ENCODE assay signal across 18 cellular contexts in the genomic region with DNA sequence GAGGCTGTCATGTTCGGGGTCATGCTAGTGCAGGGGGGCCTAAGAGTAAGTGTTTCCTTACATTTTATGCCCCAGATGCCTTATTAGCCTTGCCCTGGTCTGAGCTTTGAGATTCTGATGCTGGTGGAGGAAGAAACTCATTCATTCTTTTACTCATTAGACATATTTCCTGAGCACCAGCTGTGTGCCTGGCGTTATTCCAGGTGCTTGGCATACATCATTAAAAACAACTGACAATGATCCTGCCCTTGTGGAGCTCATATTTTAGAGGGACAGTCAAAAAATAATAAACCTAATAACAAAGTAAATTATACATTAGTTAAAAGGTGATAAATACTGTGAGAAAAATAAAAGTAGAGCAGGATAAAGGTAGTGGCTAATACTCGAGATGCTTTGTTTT.
A peak's percentile ranks its signal among the peaks of the same experiment; 100 is the strongest.
DNase-seq lines count a peak whose midpoint lies in the region; ATAC-seq, FAIRE-seq and TF ChIP-seq lines count a peak whose summit lies in the region.
"Had no signal": no experiment of that assay in that cellular context is flagged by ENCODE, and none has a peak within 500 bp of the region (broad histone marks: within the 10 kb centered on the region; RNA-seq: fewer than 3 reads in every experiment).

No MANE protein-coding gene starts in this region.

- H3K4me3 ChIP-seq in A549 = no peak overlapping the region
- H3K4me3 ChIP-seq: Peyer's patch had no signal

- TF ChIP-seq CTCF in A549 (IDR thresholded peaks at IDR 0.05) = no peak

- POLR2A ChIA-PET in A549 (lab: Yijun Ruan, JAX) = no interaction called here

- peak overlapping the region; percentile 86 to 91 for H3K27ac ChIP-seq in A549
- H3K27ac ChIP-seq: Peyer's patch had no signal

- ATAC-seq in A549 (no peak), HG02852 (IDR thresholded peaks at IDR 0.05; ENCODE audit: unreplicated experiment) (no peak)

- in situ Hi-C loops in KBM-7 (cut with MboI; ENCODE audit: low pct_unique_long_range_greater_than_20kb, low sequenced_read_pairs) = no loop called here

- peak; percentile 68 for FAIRE-seq in A549 (lab: Jason Lieb, UNC)
- FAIRE-seq: GM19239, HTR-8/SVneo had no signal

- peak overlapping the region; percentile 63 for H3K4me2 ChIP-seq in A549

- CTCF ChIA-PET in A549 (lab: Yijun Ruan, JAX) = interaction anchor here (1.0 kb wide), 1 partner anchor 175 kb away, joined by 3 read pairs; no protein-coding TSS in a partner anchor

- no peak for TF ChIP-seq POLR2A in A549 (IDR thresholded peaks at IDR 0.05; ENCODE audit: low read length)

- no peak for TF ChIP-seq RAD21 in A549 (conservative IDR thresholded peaks at IDR 0.05 in 1 of 2, IDR thresholded peaks at IDR 0.05 in 1 of 2)

- WGBS in A549 (ENCODE audit: missing lambda C conversion rate) = 46% methylated on average over 3 of the region's 3 CpGs

- peaks cover 4% of the 10 kb centered on the region; the same call in 1 of the 3 replicates for H3K9me3 ChIP-seq in A549
- H3K9me3 ChIP-seq: Caco-2, Peyer's patch had no signal

- H3K4me1 ChIP-seq in A549 = peaks cover 43% of the 10 kb centered on the region
- H3K4me1 ChIP-seq: Caco-2, Peyer's patch had no signal

- TF ChIP-seq EP300 in A549 (IDR thresholded peaks at IDR 0.05) = no peak

- DNase-seq in A549 (ENCODE audit: low read depth in 1 of 2, low spot score in 1 of 2) (no peak), COLO668 (lab: John Stamatoyannopoulos, UW; ENCODE audit: unreplicated experiment) (peak; percentile 0), NCI-H1694 (lab: John Stamatoyannopoulos, UW) (peak; percentile 47), kidney tubule cell (ENCODE audit: low spot score) (peak; percentile 13), NCI-H2029 treated with DMSO at 0.1 percent for 48 hours (lab: John Stamatoyannopoulos, UW) (no peak), KBM-7 (no peak)
- DNase-seq: C1 segment of cervical spinal cord, Caco-2, DMS79, GDM1, NCI-H1092, NCI-H2227 treated with DMSO at 0.1 percent for 48 hours, NCI-H774, Peyer's patch, SHP77 treated with DMSO at 0.1 percent for 48 hours had no signal

TF ChIP-seq in A549, 52 proteins besides CTCF, POLR2A, EP300 and RAD21:
- TF ChIP-seq CEBPB (IDR thresholded peaks at IDR 0.05) = no peak
- TF ChIP-seq POLR2AphosphoS2 (conservative IDR thresholded peaks at IDR 0.05; ENCODE audit: low read length) = no peak
- TF ChIP-seq ZSCAN20 (CRISPR knock-in tag; IDR thresholded peaks at IDR 0.05) = no peak
- no peak for TF ChIP-seq MYC (IDR thresholded peaks at IDR 0.05; ENCODE audit: borderline replicate concordance, low read length)
- no peak for TF ChIP-seq KDM5A (IDR thresholded peaks at IDR 0.05)
- no peak for TF ChIP-seq RFX5 (IDR thresholded peaks at IDR 0.05)
- TF ChIP-seq HEYL (CRISPR knock-in tag; IDR thresholded peaks at IDR 0.05) = no peak
- no peak for TF ChIP-seq BHLHE40 (IDR thresholded peaks at IDR 0.05; ENCODE audit: low read depth, low read length)
- TF ChIP-seq, protein P1, sequence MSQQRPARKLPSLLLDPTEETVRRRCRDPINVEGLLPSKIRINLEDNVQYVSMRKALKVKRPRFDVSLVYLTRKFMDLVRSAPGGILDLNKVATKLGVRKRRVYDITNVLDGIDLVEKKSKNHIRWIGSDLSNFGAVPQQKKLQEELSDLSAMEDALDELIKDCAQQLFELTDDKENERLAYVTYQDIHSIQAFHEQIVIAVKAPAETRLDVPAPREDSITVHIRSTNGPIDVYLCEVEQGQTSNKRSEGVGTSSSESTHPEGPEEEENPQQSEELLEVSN (IDR thresholded peaks at IDR 0.05; ENCODE audit: borderline replicate concordance, low read depth) = no peak
- TF ChIP-seq, protein P2, sequence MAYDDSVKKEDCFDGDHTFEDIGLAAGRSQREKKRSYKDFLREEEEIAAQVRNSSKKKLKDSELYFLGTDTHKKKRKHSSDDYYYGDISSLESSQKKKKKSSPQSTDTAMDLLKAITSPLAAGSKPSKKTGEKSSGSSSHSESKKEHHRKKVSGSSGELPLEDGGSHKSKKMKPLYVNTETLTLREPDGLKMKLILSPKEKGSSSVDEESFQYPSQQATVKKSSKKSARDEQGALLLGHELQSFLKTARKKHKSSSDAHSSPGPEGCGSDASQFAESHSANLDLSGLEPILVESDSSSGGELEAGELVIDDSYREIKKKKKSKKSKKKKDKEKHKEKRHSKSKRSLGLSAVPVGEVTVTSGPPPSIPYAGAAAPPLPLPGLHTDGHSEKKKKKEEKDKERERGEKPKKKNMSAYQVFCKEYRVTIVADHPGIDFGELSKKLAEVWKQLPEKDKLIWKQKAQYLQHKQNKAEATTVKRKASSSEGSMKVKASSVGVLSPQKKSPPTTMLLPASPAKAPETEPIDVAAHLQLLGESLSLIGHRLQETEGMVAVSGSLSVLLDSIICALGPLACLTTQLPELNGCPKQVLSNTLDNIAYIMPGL (CRISPR knock-in tag; IDR thresholded peaks at IDR 0.05; ENCODE audit: borderline replicate concordance) = no peak
- no peak for TF ChIP-seq HOXA7 (CRISPR knock-in tag; IDR thresholded peaks at IDR 0.05)
- TF ChIP-seq, protein P3, sequence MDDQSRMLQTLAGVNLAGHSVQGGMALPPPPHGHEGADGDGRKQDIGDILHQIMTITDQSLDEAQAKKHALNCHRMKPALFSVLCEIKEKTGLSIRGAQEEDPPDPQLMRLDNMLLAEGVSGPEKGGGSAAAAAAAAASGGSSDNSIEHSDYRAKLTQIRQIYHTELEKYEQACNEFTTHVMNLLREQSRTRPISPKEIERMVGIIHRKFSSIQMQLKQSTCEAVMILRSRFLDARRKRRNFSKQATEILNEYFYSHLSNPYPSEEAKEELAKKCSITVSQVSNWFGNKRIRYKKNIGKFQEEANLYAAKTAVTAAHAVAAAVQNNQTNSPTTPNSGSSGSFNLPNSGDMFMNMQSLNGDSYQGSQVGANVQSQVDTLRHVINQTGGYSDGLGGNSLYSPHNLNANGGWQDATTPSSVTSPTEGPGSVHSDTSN (IDR thresholded peaks at IDR 0.05) = no peak
- TF ChIP-seq CBX8 (IDR thresholded peaks at IDR 0.05) = no peak
- no peak for TF ChIP-seq MAFK (IDR thresholded peaks at IDR 0.05; ENCODE audit: partially characterized antibody)
- TF ChIP-seq RNF2 (IDR thresholded peaks at IDR 0.05; ENCODE audit: borderline replicate concordance, low read depth) = no peak
- no peak for TF ChIP-seq GATA3 (IDR thresholded peaks at IDR 0.05; ENCODE audit: borderline replicate concordance)
- no peak for TF ChIP-seq KDM1A (IDR thresholded peaks at IDR 0.05; ENCODE audit: low read depth)
- no peak for TF ChIP-seq FOSL2 (IDR thresholded peaks at IDR 0.05)
- TF ChIP-seq FOSL2 (CRISPR knock-in tag; IDR thresholded peaks at IDR 0.05) = no peak

Comparison
In these comparisons a context has a peak if more than half of its experiments do, and no peak if none do; other contexts are left out.
1. DNase-seq: peak in COLO668 (single experiment), NCI-H1694 (single experiment) and kidney tubule cell (single experiment); none in A549 (0 of 2), NCI-H2029 treated with DMSO at 0.1 percent for 48 hours (single experiment) and KBM-7 (single experiment).